ENCODE assay signal across 8 cellular contexts in the genomic region with DNA sequence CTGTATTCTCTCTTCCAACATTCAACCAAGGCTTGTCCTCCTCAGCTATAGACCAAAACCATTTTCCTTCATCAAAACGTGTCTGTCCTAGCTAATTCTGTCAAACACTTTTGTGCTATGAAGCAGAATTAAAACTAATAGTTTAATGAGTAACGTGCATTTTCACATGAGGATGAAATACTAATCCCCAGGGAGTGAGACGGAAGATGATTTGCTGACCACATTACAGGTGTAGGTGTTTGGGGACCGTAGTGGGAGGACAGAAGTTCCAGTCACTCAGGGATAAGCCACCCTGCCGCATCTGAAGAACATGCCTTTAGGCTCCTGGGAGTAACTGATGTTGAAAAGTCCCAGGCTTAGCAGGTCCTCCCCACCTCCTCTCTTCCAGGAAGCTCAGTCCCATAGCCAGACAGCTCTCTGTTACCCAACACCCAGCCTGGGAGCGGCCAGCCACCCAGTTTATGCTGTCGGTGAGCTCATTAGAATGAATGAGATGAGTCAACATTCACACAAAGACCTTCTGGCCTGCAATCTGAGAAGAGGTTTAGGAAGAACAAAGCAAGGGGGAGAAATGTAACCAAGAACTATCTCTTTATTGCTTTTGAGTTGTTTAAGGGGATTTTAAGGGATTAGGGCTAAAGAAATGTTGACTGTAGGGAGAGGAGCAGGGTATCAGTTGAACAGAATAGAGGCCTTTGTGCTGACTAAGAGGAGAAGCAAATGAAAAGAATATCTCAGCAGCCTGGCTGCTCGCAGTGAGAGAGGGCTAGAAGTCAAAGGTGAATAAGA.
DNase-seq lines count a peak whose midpoint lies in the region; ATAC-seq and TF ChIP-seq lines count a peak whose summit lies in the region.

No MANE protein-coding gene starts in this region.

- no peak overlapping the region for H3K4me3 Mint-ChIP-seq in activated T-cell treated with anti-CD3 and anti-CD28 coated beads, Interleukin-2, amount 50 U/mL, for 4 hours

- H3K4me1 Mint-ChIP-seq in activated T-cell treated with anti-CD3 and anti-CD28 coated beads, Interleukin-2, amount 50 U/mL, for 4 hours (ENCODE audit: low read depth) = no peaks in the 10 kb centered on the region

- no peaks in the 10 kb centered on the region for H3K36me3 Mint-ChIP-seq in activated T-cell treated with anti-CD3 and anti-CD28 coated beads, Interleukin-2, amount 50 U/mL, for 4 hours (ENCODE audit: insufficient read depth)

- ATAC-seq in GM18517 (IDR thresholded peaks at IDR 0.05; ENCODE audit: unreplicated experiment) = peak; percentile 82
- peak; percentile 78 for ATAC-seq in HG02642 (IDR thresholded peaks at IDR 0.05; ENCODE audit: poor library complexity, unreplicated experiment)
- ATAC-seq in HG03025 (IDR thresholded peaks at IDR 0.05; ENCODE audit: low FRiP score, unreplicated experiment) = no peak
- no peak for ATAC-seq in activated T-cell treated with anti-CD3 and anti-CD28 coated beads, Interleukin-2, amount 50 U/mL, for 4 hours

- no peaks in the 10 kb centered on the region for H3K9me3 Mint-ChIP-seq in activated T-cell treated with anti-CD3 and anti-CD28 coated beads, Interleukin-2, amount 50 U/mL, for 4 hours

- no peak overlapping the region for H3K4me3 ChIP-seq in fibroblast of villous mesenchyme (ENCODE audit: low read depth, low read length)

- peaks cover 19% of the 10 kb centered on the region for H3K27me3 Mint-ChIP-seq in activated T-cell treated with anti-CD3 and anti-CD28 coated beads, Interleukin-2, amount 50 U/mL, for 4 hours (ENCODE audit: low read depth)

- H3K27ac ChIP-seq in caudate nucleus (ENCODE audit: low read depth, low read length) = no peak overlapping the region

- TF ChIP-seq CTCF in fibroblast of villous mesenchyme (IDR thresholded peaks at IDR 0.05; ENCODE audit: insufficient read depth, low read depth, low read length) = no peak

- DNase-seq in NCI-H1930 (lab: John Stamatoyannopoulos, UW) = peak; percentile 73 to 82
- DNase-seq in fibroblast of villous mesenchyme (ENCODE audit: low read depth) = peak; percentile 16
- DNase-seq in NCI-H128 (lab: John Stamatoyannopoulos, UW; ENCODE audit: unreplicated experiment) = no peak
- DNase-seq in activated T-cell treated with anti-CD3 and anti-CD28 coated beads, Interleukin-2, amount 50 U/mL, for 4 hours = no peak
- no peak for DNase-seq in caudate nucleus (lab: John Stamatoyannopoulos, UW)

Comparison
In these comparisons a context has a peak if more than half of its experiments do, and no peak if none do; other contexts are left out.
1. ATAC-seq: peak in GM18517 (single experiment) and HG02642 (single experiment); none in HG03025 (single experiment) and activated T-cell treated with anti-CD3 and anti-CD28 coated beads, Interleukin-2, amount 50 U/mL, for 4 hours (0 of 2).
2. DNase-seq: peak in NCI-H1930 (2 of 2) and fibroblast of villous mesenchyme (single experiment); none in NCI-H128 (single experiment), activated T-cell treated with anti-CD3 and anti-CD28 coated beads, Interleukin-2, amount 50 U/mL, for 4 hours (single experiment) and caudate nucleus (0 of 61).